ENCODE assay signal across 19 cellular contexts in genomic region chr6:120384671-120385070, GRCh38.
"Had no signal": no experiment of that assay in that cellular context is flagged by ENCODE, and none has a peak within 500 bp of the region (broad histone marks: within the 10 kb centered on the region; RNA-seq: fewer than 3 reads in every experiment).

No MANE protein-coding gene starts in this region.

- H3K27ac ChIP-seq: neutrophil, right atrium auricular region, thoracic aorta, upper lobe of right lung had no signal

- H3K4me3 ChIP-seq: right atrium auricular region, smooth muscle cell, thoracic aorta, upper lobe of right lung had no signal

- DNase-seq: activated CD4-positive, alpha-beta memory T cell treated with anti-CD3 and anti-CD28 coated beads, Interleukin-2, amount 10 ng/mL, durations not matched to agents 7 days and 5 days; activated CD4-positive, CD25-positive, alpha-beta regulatory T cell treated with anti-CD3 and anti-CD28 coated beads, Interleukin-2, amount 50 U/mL, for 72 hours; activated effector memory CD4-positive, alpha-beta T cell treated with Interleukin-2 at 50 U/mL for 16 hours; activated naive CD4-positive, alpha-beta T cell treated with anti-CD3 and anti-CD28 coated beads, Interleukin-2, amount 50 U/mL, for 16 hours; activated T-cell treated with anti-CD3 and anti-CD28 coated beads, Interleukin-2, amount 50 U/mL, for 4 hours; cerebellar nuclear complex; effector memory CD4-positive, alpha-beta T cell; glutamatergic neuron; kidney glomerular epithelial cell; mesendoderm; natural killer cell; stimulated activated naive CD8-positive, alpha-beta T cell treated with anti-CD3 and anti-CD28 coated beads, Interleukin-15, amount 100 ng/mL, for 72 hours; T-cell; T-helper 9 cell; upper lobe of right lung had no signal

- H3K4me2 ChIP-seq: smooth muscle cell had no signal

- ATAC-seq: activated T-cell treated with anti-CD3 and anti-CD28 coated beads, Interleukin-2, amount 50 U/mL, for 4 hours; natural killer cell; stimulated activated naive CD8-positive, alpha-beta T cell treated with anti-CD3 and anti-CD28 coated beads, Interleukin-15, amount 100 ng/mL, for 72 hours; T-cell; upper lobe of right lung had no signal

- H3K36me3 ChIP-seq: neutrophil, right atrium auricular region, thoracic aorta, upper lobe of right lung had no signal

- H3K27me3 ChIP-seq: neutrophil, right atrium auricular region, upper lobe of right lung had no signal

- H3K9me3 ChIP-seq: neutrophil, right atrium auricular region, thoracic aorta, upper lobe of right lung had no signal

- H3K4me1 ChIP-seq: right atrium auricular region, upper lobe of right lung had no signal
